Comparison of ENCODE assay signal across 16 cellular contexts in the genomic region with DNA sequence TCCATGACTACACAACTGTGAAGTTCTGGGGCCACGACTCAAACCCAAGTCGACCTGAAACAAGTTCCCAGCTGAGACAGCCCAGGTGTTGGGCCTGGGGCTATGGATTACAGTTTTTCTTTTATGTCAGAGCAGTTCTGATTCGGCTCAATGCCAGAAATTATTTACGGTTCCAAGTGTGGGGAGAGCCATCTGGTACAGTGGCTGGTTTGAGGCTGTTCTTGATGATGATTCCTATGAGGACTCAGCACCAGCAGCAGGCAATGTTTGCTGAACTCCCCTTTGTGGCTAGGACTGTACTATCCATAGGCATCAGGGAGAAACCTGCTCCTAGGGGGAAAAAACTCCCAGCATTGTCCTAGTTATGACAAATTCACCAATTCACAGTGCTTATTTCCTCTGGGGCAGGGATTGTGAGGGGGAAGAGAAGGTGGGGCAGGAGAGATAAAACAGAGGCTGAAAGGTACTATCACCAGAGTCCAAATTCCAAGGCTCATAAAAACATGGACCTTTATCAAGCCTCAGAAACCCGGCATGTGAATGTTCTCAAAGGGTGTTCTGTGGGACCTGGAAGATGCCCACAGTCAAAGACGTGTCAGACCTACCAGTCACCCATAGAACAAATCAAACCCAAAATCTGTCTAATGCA. TPM values are rescaled to one million over a fixed set of nuclear protein-coding genes. Genes with fewer than 3 reads are reported as not detected.
DNase-seq lines count a peak whose midpoint lies in the region; ATAC-seq and TF ChIP-seq lines count a peak whose summit lies in the region.
"Had no signal": no experiment of that assay in that cellular context is flagged by ENCODE, and none has a peak within 500 bp of the region (broad histone marks: within the 10 kb centered on the region; RNA-seq: fewer than 3 reads in every experiment).

No MANE protein-coding gene starts in this region.

- no peaks in the 10 kb centered on the region for H3K4me1 Mint-ChIP-seq in activated T-helper 1 cell treated with anti-CD3 and anti-CD28 coated beads, Interleukin-12 subunit alpha, Interleukin-12 subunit beta, Interleukin-2, Interleukin-4 antibody, amounts not matched to agents 30 ng/mL and 10 ng/mL and 1 ng/mL, durations not matched to agents 14 hours and 24 hours and 36 hours (ENCODE audit: low read depth)

- H3K4me1 ChIP-seq in mucosa of rectum (ENCODE audit: control insufficient read depth in 2 of 2, insufficient read depth in 2 of 2, low read length in 2 of 2) (peaks cover 6 to 16% of the 10 kb centered on the region in 2 donors), tibial artery (peaks cover 0 to 15% (median 6%) of the 10 kb centered on the region in 4 donors)

- H3K9me3 Mint-ChIP-seq in activated T-helper 1 cell treated with anti-CD3 and anti-CD28 coated beads, Interleukin-12 subunit alpha, Interleukin-12 subunit beta, Interleukin-2, Interleukin-4 antibody, amounts not matched to agents 30 ng/mL and 10 ng/mL and 1 ng/mL, durations not matched to agents 14 hours and 24 hours and 36 hours: no peaks in the 10 kb centered on the region
- H3K9me3 Mint-ChIP-seq: T-helper 1 cell treated with Interleukin-12 subunit alpha and Interleukin-12 subunit beta and Interleukin-4 antibody, amounts not matched to agents 30 μg/mL and 1 μg/mL, for 36 hours had no signal

- intact Hi-C loops in activated T-helper 1 cell treated with anti-CD3 and anti-CD28 coated beads, Interleukin-12 subunit alpha, Interleukin-12 subunit beta, Interleukin-2, Interleukin-4 antibody, amounts not matched to agents 30 ng/mL and 10 ng/mL and 1 ng/mL, durations not matched to agents 14 hours and 24 hours and 36 hours (cut with micrococcal nuclease): no loop called here
- intact Hi-C loops in tibial artery (cut with DNase I; ENCODE audit: low total_unique reads): no loop called here

- ATAC-seq in GM18511 (IDR thresholded peaks at IDR 0.05; ENCODE audit: unreplicated experiment) (no peak), HG03095 (IDR thresholded peaks at IDR 0.05; ENCODE audit: unreplicated experiment) (no peak)

- H3K27ac Mint-ChIP-seq in activated T-helper 1 cell treated with anti-CD3 and anti-CD28 coated beads, Interleukin-12 subunit alpha, Interleukin-12 subunit beta, Interleukin-2, Interleukin-4 antibody, amounts not matched to agents 30 ng/mL and 10 ng/mL and 1 ng/mL, durations not matched to agents 14 hours and 24 hours and 36 hours: peak overlapping the region; percentile 31
- H3K27ac Mint-ChIP-seq: T-helper 1 cell treated with Interleukin-12 subunit alpha and Interleukin-12 subunit beta and Interleukin-4 antibody, amounts not matched to agents 30 μg/mL and 1 μg/mL, for 36 hours had no signal

- DNase-seq in EH (ENCODE audit: low read depth): peak; percentile 44
- peak; percentile 51 for DNase-seq in NCI-H146 (lab: John Stamatoyannopoulos, UW)
- no peak for DNase-seq in activated T-helper 1 cell treated with anti-CD3 and anti-CD28 coated beads, Interleukin-12 subunit alpha, Interleukin-12 subunit beta, Interleukin-2, Interleukin-4 antibody, amounts not matched to agents 30 ng/mL and 10 ng/mL and 1 ng/mL, durations not matched to agents 14 hours and 24 hours and 36 hours (ENCODE audit: low spot score)
- no peak for DNase-seq in ureter (ENCODE audit: low spot score)
- no peak for DNase-seq in tibial artery
- DNase-seq: activated CD4-positive, alpha-beta T cell treated with anti-CD3 and anti-CD28 coated beads for 1 hour; activated CD8-positive, alpha-beta memory T cell treated with anti-CD3 and anti-CD28 coated beads, Interleukin-2, amount 50 U/mL, for 48 hours; activated naive CD4-positive, alpha-beta T cell treated with anti-CD3 and anti-CD28 coated beads, Interleukin-2, amount 50 U/mL, for 16 hours; MM.1S; NCI-H510A; substantia nigra had no signal

- H3K4me3 ChIP-seq in mucosa of rectum (ENCODE audit: low read length in 2 of 2): peak overlapping the region in 1 of 2 donors; percentile 0
- H3K4me3 ChIP-seq in tibial artery: no peak overlapping the region
- H3K4me3 ChIP-seq: cardiac muscle cell had no signal

- TF ChIP-seq CTCF in tibial artery (IDR thresholded peaks at IDR 0.05): no peak

- H3K36me3 ChIP-seq in mucosa of rectum (ENCODE audit: control insufficient read depth in 2 of 2, insufficient read depth in 2 of 2, low read length in 2 of 2) (peaks cover 0 to 3% of the 10 kb centered on the region in 2 donors), tibial artery (peaks cover 9 to 23% (median 16%) of the 10 kb centered on the region in 3 donors)
- H3K36me3 ChIP-seq: cardiac muscle cell had no signal

- no peaks in the 10 kb centered on the region for H3K27me3 ChIP-seq in mucosa of rectum (ENCODE audit: control insufficient read depth in 2 of 2, insufficient read depth in 2 of 2, low read length in 2 of 2)
- no peaks in the 10 kb centered on the region for H3K27me3 ChIP-seq in tibial artery
- H3K27me3 ChIP-seq: cardiac muscle cell had no signal

- H3K27ac ChIP-seq in mucosa of rectum (ENCODE audit: low read depth in 2 of 2, low read length in 2 of 2) (peak overlapping the region; percentile 49 to 75), tibial artery (no peak overlapping the region)
- H3K27ac ChIP-seq: cardiac muscle cell had no signal

- no peak overlapping the region for H3K4me3 Mint-ChIP-seq in activated T-helper 1 cell treated with anti-CD3 and anti-CD28 coated beads, Interleukin-12 subunit alpha, Interleukin-12 subunit beta, Interleukin-2, Interleukin-4 antibody, amounts not matched to agents 30 ng/mL and 10 ng/mL and 1 ng/mL, durations not matched to agents 14 hours and 24 hours and 36 hours
- H3K4me3 Mint-ChIP-seq: T-helper 1 cell treated with Interleukin-12 subunit alpha and Interleukin-12 subunit beta and Interleukin-4 antibody, amounts not matched to agents 30 μg/mL and 1 μg/mL, for 36 hours had no signal

- H3K36me3 Mint-ChIP-seq in activated T-helper 1 cell treated with anti-CD3 and anti-CD28 coated beads, Interleukin-12 subunit alpha, Interleukin-12 subunit beta, Interleukin-2, Interleukin-4 antibody, amounts not matched to agents 30 ng/mL and 10 ng/mL and 1 ng/mL, durations not matched to agents 14 hours and 24 hours and 36 hours (ENCODE audit: low read depth): peaks cover 3% of the 10 kb centered on the region

- no peaks in the 10 kb centered on the region for H3K27me3 Mint-ChIP-seq in activated T-helper 1 cell treated with anti-CD3 and anti-CD28 coated beads, Interleukin-12 subunit alpha, Interleukin-12 subunit beta, Interleukin-2, Interleukin-4 antibody, amounts not matched to agents 30 ng/mL and 10 ng/mL and 1 ng/mL, durations not matched to agents 14 hours and 24 hours and 36 hours (ENCODE audit: insufficient read depth)

- no peaks in the 10 kb centered on the region for H3K9me3 ChIP-seq in mucosa of rectum (ENCODE audit: control insufficient read depth in 2 of 2, low read length in 2 of 2)
- peaks cover 0 to 5% (median 0%) of the 10 kb centered on the region in 3 donors for H3K9me3 ChIP-seq in tibial artery

- peak overlapping the region in 1 of 2 donors; percentile 26 for H3K9ac ChIP-seq in mucosa of rectum (ENCODE audit: low read depth in 1 of 2, low read length in 2 of 2)

RNA-seq across cellular contexts. Expression of a gene that starts 18.2 kb away (rescaled TPM):
- total RNA-seq in activated T-helper 1 cell treated with anti-CD3 and anti-CD28 coated beads, Interleukin-12 subunit alpha, Interleukin-12 subunit beta, Interleukin-2, Interleukin-4 antibody, amounts not matched to agents 30 ng/mL and 10 ng/mL and 1 ng/mL, durations not matched to agents 14 hours and 24 hours and 36 hours: 3.3 and 3.9 TPM in 2 replicates
- 31.6 TPM for total RNA-seq in ureter

RNA-seq across cellular contexts. Expression of a gene that starts 36.6 kb away (rescaled TPM):
- 55.7 and 60.3 TPM in 2 replicates for total RNA-seq in activated T-helper 1 cell treated with anti-CD3 and anti-CD28 coated beads, Interleukin-12 subunit alpha, Interleukin-12 subunit beta, Interleukin-2, Interleukin-4 antibody, amounts not matched to agents 30 ng/mL and 10 ng/mL and 1 ng/mL, durations not matched to agents 14 hours and 24 hours and 36 hours
- 143 TPM for total RNA-seq in ureter

Comparison
In these comparisons a context has a peak if more than half of its experiments do, and no peak if none do; other contexts are left out.
1. DNase-seq: peak in EH (single experiment) and NCI-H146 (single experiment); none in activated T-helper 1 cell treated with anti-CD3 and anti-CD28 coated beads, Interleukin-12 subunit alpha, Interleukin-12 subunit beta, Interleukin-2, Interleukin-4 antibody, amounts not matched to agents 30 ng/mL and 10 ng/mL and 1 ng/mL, durations not matched to agents 14 hours and 24 hours and 36 hours (single experiment), ureter (single experiment) and tibial artery (0 of 2).
2. H3K27ac ChIP-seq: peak in mucosa of rectum (2 of 2); none in tibial artery (0 of 2).